Comparison of ENCODE assay signal across 24 cellular contexts in the genomic region with DNA sequence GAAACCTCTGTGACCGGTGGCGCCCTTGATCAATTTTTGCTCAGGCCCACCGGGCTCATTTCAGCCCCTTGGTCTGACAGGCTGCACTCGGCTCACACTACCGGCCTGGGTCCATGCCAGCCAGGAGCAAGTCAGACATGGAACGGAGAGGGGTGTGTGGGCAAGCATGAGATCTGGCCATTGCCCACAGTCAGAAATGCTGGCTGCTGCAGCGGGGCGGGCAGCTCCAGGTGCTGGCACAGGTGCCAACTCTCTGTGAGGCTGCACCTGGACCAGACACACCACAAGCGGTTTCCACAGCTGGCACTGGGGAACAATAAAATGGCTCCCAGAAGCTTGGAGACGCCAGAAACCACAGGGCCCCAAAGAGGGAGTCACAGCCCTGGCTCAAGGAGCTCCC.
"Had no signal": no experiment of that assay in that cellular context is flagged by ENCODE, and none has a peak within 500 bp of the region (broad histone marks: within the 10 kb centered on the region; RNA-seq: fewer than 3 reads in every experiment).

No MANE protein-coding gene starts in this region.

- ATAC-seq: foreskin keratinocyte, gastroesophageal sphincter, left colon, left lobe of liver had no signal

- H3K27ac Mint-ChIP-seq: mesothelial cell of epicardium had no signal

- FAIRE-seq: colon, endometrium, frontal cortex, islet of Langerhans, keratinocyte had no signal

- H3K9me3 ChIP-seq: esophagus muscularis mucosa, gastroesophageal sphincter, mucosa of descending colon had no signal

- H3K27ac ChIP-seq: coronary artery, dorsolateral prefrontal cortex, esophagus muscularis mucosa, foreskin keratinocyte, gastroesophageal sphincter, heart right ventricle, left ventricle myocardium inferior, lower lobe of right lung had no signal

- H3K27me3 ChIP-seq: dorsolateral prefrontal cortex, esophagus muscularis mucosa, foreskin keratinocyte, gastroesophageal sphincter, heart right ventricle had no signal

- H3K27me3 Mint-ChIP-seq: naive B cell had no signal

- H3K4me3 ChIP-seq: coronary artery, dorsolateral prefrontal cortex, esophagus muscularis mucosa, gastroesophageal sphincter, heart right ventricle, left ventricle myocardium inferior, lower lobe of right lung, mucosa of descending colon had no signal

- DNase-seq: dermis blood vessel endothelial cell; dorsolateral prefrontal cortex; effector CD4-positive, alpha-beta T cell; effector memory CD4-positive, alpha-beta T cell; foreskin keratinocyte; heart right ventricle; hippocampal formation; kidney glomerular epithelial cell; left colon; left ventricle myocardium inferior; lower lobe of right lung; mesenchymal stem cell; mucosa of descending colon; naive B cell had no signal

- H3K4me1 ChIP-seq: esophagus muscularis mucosa, foreskin keratinocyte, gastroesophageal sphincter, heart right ventricle, left ventricle myocardium inferior, lower lobe of right lung had no signal

- H3K4me3 Mint-ChIP-seq: mesothelial cell of epicardium, naive B cell had no signal
